In genomic region chr3:33798113-33798417, GRCh38 we compare ENCODE assay signal across 8 cellular contexts. TPM values are rescaled to one million over a fixed set of nuclear protein-coding genes. Genes with fewer than 3 reads are reported as not detected.
A peak's percentile ranks its signal among the peaks of the same experiment; 100 is the strongest.
DNase-seq lines count a peak whose midpoint lies in the region; ATAC-seq, FAIRE-seq and TF ChIP-seq lines count a peak whose summit lies in the region.

No MANE protein-coding gene starts in this region.

- 1% methylated on average over 9 of the region's 9 CpGs for WGBS in lower leg skin, 2 donors

- H3K4me1 Mint-ChIP-seq in astrocyte (ENCODE audit: low read depth, unreplicated experiment) = peaks cover 17% of the 10 kb centered on the region

- ATAC-seq in GM19351 (IDR thresholded peaks at IDR 0.05; ENCODE audit: unreplicated experiment) (peak; percentile 50), HG03342 (IDR thresholded peaks at IDR 0.05; ENCODE audit: unreplicated experiment) (peak; percentile 47), upper lobe of right lung (peak; percentile 32)

- peak overlapping the region; percentile 96 for H3K4me3 Mint-ChIP-seq in astrocyte (ENCODE audit: unreplicated experiment)

- peaks cover 24% of the 10 kb centered on the region for H4K20me1 ChIP-seq in astrocyte (ENCODE audit: insufficient read depth, low read length)

- no peak for FAIRE-seq in astrocyte (lab: Jason Lieb, UNC)

- peak overlapping the region; percentile 98 for H3K4me2 ChIP-seq in astrocyte (ENCODE audit: low read length)

- peak overlapping the region; percentile 98 for H3K27ac Mint-ChIP-seq in astrocyte (ENCODE audit: unreplicated experiment)

- H3K4me3 ChIP-seq in AG09309 (ENCODE audit: control insufficient read depth, low read depth, low read length) (peak overlapping the region; percentile 65), astrocyte (ENCODE audit: insufficient read depth, low read depth, low read length) (peak overlapping the region; percentile 93), lower leg skin (ENCODE audit: low read depth, poor library complexity, severe bottlenecking) (peak overlapping the region; percentile 72), upper lobe of right lung (peak overlapping the region; percentile 78)

- no peak for DNase-seq in AG09309 (ENCODE audit: low read depth)
- no peak for DNase-seq in astrocyte (ENCODE audit: low read depth)
- no peak for DNase-seq in lower leg skin (ENCODE audit: low spot score in 2 of 2)
- DNase-seq in upper lobe of right lung = no peak
- DNase-seq in effector CD8-positive, alpha-beta T cell (lab: John Stamatoyannopoulos, UW) = no peak
- DNase-seq in EL = no peak

- peaks cover 3% of the 10 kb centered on the region for H3K36me3 ChIP-seq in astrocyte (ENCODE audit: insufficient read depth, low read length)
- H3K36me3 ChIP-seq in upper lobe of right lung = no peaks in the 10 kb centered on the region

- H3K9me3 ChIP-seq in astrocyte (ENCODE audit: insufficient read depth, low read depth, low read length) (no peaks in the 10 kb centered on the region), upper lobe of right lung (no peaks in the 10 kb centered on the region)

- peak overlapping the region; percentile 98 for H3K27ac ChIP-seq in astrocyte (ENCODE audit: low read depth, low read length)
- peak overlapping the region; percentile 97 for H3K27ac ChIP-seq in upper lobe of right lung

- no peak for TF ChIP-seq POLR2A in lower leg skin (IDR thresholded peaks at IDR 0.05)

- H3K27me3 ChIP-seq in astrocyte (ENCODE audit: insufficient read depth, low read length) = no peaks in the 10 kb centered on the region
- no peaks in the 10 kb centered on the region for H3K27me3 ChIP-seq in upper lobe of right lung

- H2AFZ ChIP-seq in astrocyte (ENCODE audit: low read depth, low read length) = peak overlapping the region; percentile 79

- no peaks in the 10 kb centered on the region for H3K9me3 Mint-ChIP-seq in astrocyte (ENCODE audit: unreplicated experiment)

- intact Hi-C loops in lower leg skin (cut with DNase I; ENCODE audit: low total_unique reads) = no loop called here
- intact Hi-C loops in upper lobe of right lung (cut with DNase I) = no loop called here

- H3K4me1 ChIP-seq in astrocyte (ENCODE audit: insufficient read depth, low read length) (peaks cover 18% of the 10 kb centered on the region), upper lobe of right lung (peaks cover 34% of the 10 kb centered on the region)

- peaks cover 17% of the 10 kb centered on the region for H3K36me3 Mint-ChIP-seq in astrocyte (ENCODE audit: low read depth, unreplicated experiment)

- H3K27me3 Mint-ChIP-seq in astrocyte (ENCODE audit: low read depth, unreplicated experiment) = no peaks in the 10 kb centered on the region

- no peak for TF ChIP-seq CTCF in AG09309 (IDR thresholded peaks at IDR 0.05; ENCODE audit: control insufficient read depth, insufficient read depth, low read depth, low read length, missing control alignments)
- no peak for TF ChIP-seq CTCF in astrocyte (IDR thresholded peaks at IDR 0.05; ENCODE audit: insufficient read depth, low read depth, low read length)
- no peak for TF ChIP-seq CTCF in lower leg skin (IDR thresholded peaks at IDR 0.05)
- TF ChIP-seq CTCF in upper lobe of right lung (IDR thresholded peaks at IDR 0.05) = no peak

- peak overlapping the region; percentile 97 for H3K9ac ChIP-seq in astrocyte (ENCODE audit: low read length)

- H3K79me2 ChIP-seq in astrocyte (ENCODE audit: insufficient read depth, low read length) = peaks cover 52% of the 10 kb centered on the region

RNA-seq across cellular contexts. Expression of gene PDCD6IP, which starts 0.4 kb away (rescaled TPM):
- total RNA-seq in astrocyte (203 and 230 TPM in 2 replicates), lower leg skin (100 to 1,000 TPM; 152 to 373 (median 269) TPM), upper lobe of right lung (266 TPM)
